ENCODE assay signal across 8 cellular contexts in the genomic region with DNA sequence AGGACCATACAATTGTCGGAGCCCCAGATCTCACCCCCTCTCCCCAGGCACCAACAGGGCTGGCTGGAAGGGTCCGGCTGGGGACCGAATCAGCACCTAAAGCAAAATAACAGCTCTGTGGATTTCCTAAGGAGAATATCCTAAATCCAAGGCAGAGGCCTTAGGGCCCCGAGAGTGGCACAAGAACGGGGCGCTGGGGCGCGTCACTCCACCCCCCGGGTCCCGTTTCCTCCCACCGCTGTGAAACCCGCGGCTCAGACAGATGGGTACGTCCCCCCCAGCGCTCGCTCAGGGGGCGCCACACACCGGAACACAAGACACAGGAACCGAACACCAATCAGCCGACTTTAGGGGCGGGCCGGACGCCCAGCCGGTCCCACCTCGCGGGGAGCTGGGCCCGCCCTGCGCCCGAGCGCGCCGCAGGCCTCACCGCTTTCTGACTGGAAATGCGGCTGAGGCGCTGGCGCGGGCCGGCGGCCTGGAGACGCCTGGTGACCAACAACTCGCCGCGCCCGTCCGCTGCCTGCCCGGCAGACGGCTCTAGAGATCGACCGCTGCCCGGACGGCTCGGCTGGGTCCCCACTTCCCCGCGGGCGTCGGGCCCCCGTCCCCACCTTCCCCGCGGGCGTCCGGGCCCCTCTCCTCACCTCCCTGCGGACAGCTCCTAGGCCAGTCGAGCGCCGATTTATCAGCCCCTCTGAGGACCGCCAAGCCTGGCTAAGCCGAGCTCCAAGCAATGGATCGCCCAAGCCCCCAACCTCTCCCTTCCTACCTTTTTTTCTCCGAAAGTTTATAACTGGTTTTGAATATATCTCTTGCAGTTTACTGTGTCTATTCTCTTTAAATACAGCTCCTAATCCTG. TPM values are rescaled to one million over a fixed set of nuclear protein-coding genes. Genes with fewer than 3 reads are reported as not detected.
A peak's percentile ranks its signal among the peaks of the same experiment; 100 is the strongest.
DNase-seq lines count a peak whose midpoint lies in the region; FAIRE-seq and TF ChIP-seq lines count a peak whose summit lies in the region.

A gene with protein sequence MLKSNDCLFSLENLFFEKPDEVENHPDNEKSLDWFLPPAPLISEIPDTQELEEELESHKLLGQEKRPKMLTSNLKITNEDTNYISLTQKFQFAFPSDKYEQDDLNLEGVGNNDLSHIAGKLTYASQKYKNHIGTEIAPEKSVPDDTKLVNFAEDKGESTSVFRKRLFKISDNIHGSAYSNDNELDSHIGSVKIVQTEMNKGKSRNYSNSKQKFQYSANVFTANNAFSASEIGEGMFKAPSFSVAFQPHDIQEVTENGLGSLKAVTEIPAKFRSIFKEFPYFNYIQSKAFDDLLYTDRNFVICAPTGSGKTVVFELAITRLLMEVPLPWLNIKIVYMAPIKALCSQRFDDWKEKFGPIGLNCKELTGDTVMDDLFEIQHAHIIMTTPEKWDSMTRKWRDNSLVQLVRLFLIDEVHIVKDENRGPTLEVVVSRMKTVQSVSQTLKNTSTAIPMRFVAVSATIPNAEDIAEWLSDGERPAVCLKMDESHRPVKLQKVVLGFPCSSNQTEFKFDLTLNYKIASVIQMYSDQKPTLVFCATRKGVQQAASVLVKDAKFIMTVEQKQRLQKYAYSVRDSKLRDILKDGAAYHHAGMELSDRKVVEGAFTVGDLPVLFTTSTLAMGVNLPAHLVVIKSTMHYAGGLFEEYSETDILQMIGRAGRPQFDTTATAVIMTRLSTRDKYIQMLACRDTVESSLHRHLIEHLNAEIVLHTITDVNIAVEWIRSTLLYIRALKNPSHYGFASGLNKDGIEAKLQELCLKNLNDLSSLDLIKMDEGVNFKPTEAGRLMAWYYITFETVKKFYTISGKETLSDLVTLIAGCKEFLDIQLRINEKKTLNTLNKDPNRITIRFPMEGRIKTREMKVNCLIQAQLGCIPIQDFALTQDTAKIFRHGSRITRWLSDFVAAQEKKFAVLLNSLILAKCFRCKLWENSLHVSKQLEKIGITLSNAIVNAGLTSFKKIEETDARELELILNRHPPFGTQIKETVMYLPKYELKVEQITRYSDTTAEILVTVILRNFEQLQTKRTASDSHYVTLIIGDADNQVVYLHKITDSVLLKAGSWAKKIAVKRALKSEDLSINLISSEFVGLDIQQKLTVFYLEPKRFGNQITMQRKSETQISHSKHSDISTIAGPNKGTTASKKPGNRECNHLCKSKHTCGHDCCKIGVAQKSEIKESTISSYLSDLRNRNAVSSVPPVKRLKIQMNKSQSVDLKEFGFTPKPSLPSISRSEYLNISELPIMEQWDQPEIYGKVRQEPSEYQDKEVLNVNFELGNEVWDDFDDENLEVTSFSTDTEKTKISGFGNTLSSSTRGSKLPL (N-terminal part only) (minus strand): TSS at position 687 of the 862 bp plus-strand sequence. CDS start 3,755 bp downstream, outside the sequence.

- peak; percentile 9 for TF ChIP-seq CTCF in D721Med (IDR thresholded peaks at IDR 0.05; ENCODE audit: insufficient read depth, missing control alignments)
- no peak for TF ChIP-seq CTCF in GM20000 (IDR thresholded peaks at IDR 0.05; ENCODE audit: extremely low read depth, missing control alignments)
- TF ChIP-seq CTCF in OCI-LY3 (IDR thresholded peaks at IDR 0.05; ENCODE audit: low read depth, low read length), result 0 out of 2 replicates have a peak, but pooled peaks have one; percentile 14
- TF ChIP-seq CTCF in glutamatergic neuron (IDR thresholded peaks at IDR 0.05; ENCODE audit: partially characterized antibody, unreplicated experiment), result no peak
- TF ChIP-seq CTCF in osteoblast (IDR thresholded peaks at IDR 0.05; ENCODE audit: extremely low read depth, low read depth, low read length), result no peak
- peak in 1 of 6 experiments; percentile 16 for TF ChIP-seq CTCF in thyroid gland (IDR thresholded peaks at IDR 0.05)

- H3K4me1 ChIP-seq in OCI-LY3 (ENCODE audit: low read length) (peaks cover 23% of the 10 kb centered on the region), osteoblast (ENCODE audit: insufficient read depth, low read length) (peaks cover 4% of the 10 kb centered on the region), thyroid gland (peaks cover 0 to 3% of the 10 kb centered on the region in 2 donors)

- H3K27me3 ChIP-seq in OCI-LY3 (ENCODE audit: low read depth, low read length) (no peaks in the 10 kb centered on the region), osteoblast (ENCODE audit: insufficient read depth, low read length) (peaks cover 4% of the 10 kb centered on the region), thyroid gland (no peaks in the 10 kb centered on the region)

- TF ChIP-seq POLR2A in thyroid gland (IDR thresholded peaks at IDR 0.05), result peak in 1 of 2 donors; percentile 86

- H2AFZ ChIP-seq in OCI-LY3 (ENCODE audit: low read depth, low read length) (peak within 1 kb of the TSS; percentile 96), osteoblast (ENCODE audit: low read length) (peak within 1 kb of the TSS; percentile 91)

- no peak within 1 kb of the TSS for H3K27ac Mint-ChIP-seq in activated naive CD4-positive, alpha-beta T cell treated with anti-CD3 and anti-CD28 coated beads for 36 hours
- H3K27ac Mint-ChIP-seq in glutamatergic neuron (ENCODE audit: unreplicated experiment), result peak within 1 kb of the TSS; percentile 94

- H3K27me3 Mint-ChIP-seq in activated naive CD4-positive, alpha-beta T cell treated with anti-CD3 and anti-CD28 coated beads for 36 hours (ENCODE audit: low read depth), result peaks cover 42% of the 10 kb centered on the region
- H3K27me3 Mint-ChIP-seq in glutamatergic neuron (ENCODE audit: unreplicated experiment), result peaks cover 2% of the 10 kb centered on the region

- peaks cover 2% of the 10 kb centered on the region for H3K4me1 Mint-ChIP-seq in activated naive CD4-positive, alpha-beta T cell treated with anti-CD3 and anti-CD28 coated beads for 36 hours (ENCODE audit: low read depth)
- H3K4me1 Mint-ChIP-seq in glutamatergic neuron (ENCODE audit: low read depth, unreplicated experiment), result no peaks in the 10 kb centered on the region

- no peaks in the 10 kb centered on the region for H3K36me3 ChIP-seq in OCI-LY3 (replicated peaks; ENCODE audit: low read depth, low read length)
- H3K36me3 ChIP-seq in osteoblast (ENCODE audit: insufficient read depth, low read length), result no peaks in the 10 kb centered on the region
- no peaks in the 10 kb centered on the region for H3K36me3 ChIP-seq in thyroid gland

- H4K20me1 ChIP-seq in OCI-LY3 (ENCODE audit: insufficient read depth, low read length) (no peaks in the 10 kb centered on the region), osteoblast (ENCODE audit: insufficient read depth, low read length) (no peaks in the 10 kb centered on the region)

- peak within 1 kb of the TSS; percentile 72 for H3K4me3 Mint-ChIP-seq in activated naive CD4-positive, alpha-beta T cell treated with anti-CD3 and anti-CD28 coated beads for 36 hours
- peak within 1 kb of the TSS; percentile 90 for H3K4me3 Mint-ChIP-seq in glutamatergic neuron (ENCODE audit: unreplicated experiment)

- H3K27ac ChIP-seq in OCI-LY3 (ENCODE audit: low read length) (peak within 1 kb of the TSS; percentile 55), osteoblast (ENCODE audit: low read depth, low read length) (no peak within 1 kb of the TSS), thyroid gland (peak within 1 kb of the TSS; percentile 74 to 86 (median 75))

- H3K9me3 ChIP-seq in OCI-LY3 (ENCODE audit: insufficient read depth, low read length), result no peaks in the 10 kb centered on the region
- H3K9me3 ChIP-seq in osteoblast (ENCODE audit: low read depth, low read length), result no peaks in the 10 kb centered on the region
- H3K9me3 ChIP-seq in thyroid gland, result no peaks in the 10 kb centered on the region

- FAIRE-seq in D721Med (lab: Jason Lieb, UNC), result no peak

- intact Hi-C loops in activated naive CD4-positive, alpha-beta T cell treated with anti-CD3 and anti-CD28 coated beads for 36 hours (cut with micrococcal nuclease), result loop anchor here (5.0 to 10.0 kb wide), 3 partner anchors 100 to 682 kb away; a partner anchor contains a TSS
- intact Hi-C loops in thyroid gland (cut with DNase I), result loop anchor here (10.0 kb wide), 1 partner anchor 120 kb away; no protein-coding TSS in a partner anchor

- peak within 1 kb of the TSS; percentile 93 for H3K4me3 ChIP-seq in OCI-LY3 (ENCODE audit: low read length)
- H3K4me3 ChIP-seq in osteoblast (ENCODE audit: insufficient read depth, low read length), result peak within 1 kb of the TSS; percentile 78
- H3K4me3 ChIP-seq in thyroid gland (replicated peaks in 1 of 3), result peak within 1 kb of the TSS; percentile 14 to 81 (median 47)

- 1 to 2% methylated on average over 38 to 60 of the region's 69 CpGs for WGBS in thyroid gland, 2 donors

- H3K4me2 ChIP-seq in OCI-LY3 (ENCODE audit: low read length) (peak within 1 kb of the TSS; percentile 88), osteoblast (ENCODE audit: insufficient read depth, low read length) (peak within 1 kb of the TSS; percentile 88)

- CTCF ChIA-PET in activated naive CD4-positive, alpha-beta T cell treated with anti-CD3 and anti-CD28 coated beads for 36 hours (lab: Charles Lee), result interaction anchor here (1.2 to 1.3 kb wide), 2 partner anchors 13 to 238 kb away, joined by 3 to 6 read pairs; no protein-coding TSS in a partner anchor

- H3K36me3 Mint-ChIP-seq in activated naive CD4-positive, alpha-beta T cell treated with anti-CD3 and anti-CD28 coated beads for 36 hours (ENCODE audit: low read depth), result no peaks in the 10 kb centered on the region
- H3K36me3 Mint-ChIP-seq in glutamatergic neuron (ENCODE audit: unreplicated experiment), result no peaks in the 10 kb centered on the region

- H3K9me3 Mint-ChIP-seq in activated naive CD4-positive, alpha-beta T cell treated with anti-CD3 and anti-CD28 coated beads for 36 hours, result no peaks in the 10 kb centered on the region
- H3K9me3 Mint-ChIP-seq in glutamatergic neuron (ENCODE audit: unreplicated experiment), result peaks cover 2% of the 10 kb centered on the region

- H3K79me2 ChIP-seq in OCI-LY3 (ENCODE audit: low read length) (no peaks in the 10 kb centered on the region), osteoblast (ENCODE audit: insufficient read depth, low read length) (no peaks in the 10 kb centered on the region)

- DNase-seq in D721Med (ENCODE audit: insufficient read length, low spot score), result peak; percentile 39
- peak; percentile 78 for DNase-seq in GM20000 (ENCODE audit: low spot score)
- DNase-seq in HK-2 (ENCODE audit: unreplicated experiment), result peak; percentile 80
- peak; percentile 63 for DNase-seq in activated naive CD4-positive, alpha-beta T cell treated with anti-CD3 and anti-CD28 coated beads for 36 hours
- DNase-seq in glutamatergic neuron, result peak; percentile 89
- peak; percentile 88 for DNase-seq in osteoblast (ENCODE audit: insufficient read length, low spot score, missing footprints)
- peak; percentile 87 to 89 for DNase-seq in thyroid gland

- H3K9ac ChIP-seq in OCI-LY3 (ENCODE audit: low read length), result peak within 1 kb of the TSS; percentile 87

RNA-seq across cellular contexts. Expression of the gene that starts here (rescaled TPM):
- total RNA-seq in activated naive CD4-positive, alpha-beta T cell treated with anti-CD3 and anti-CD28 coated beads for 36 hours, result not detected
- 10.2 TPM for total RNA-seq in glutamatergic neuron (ENCODE audit: unreplicated experiment)
- 0.29 and 0.36 TPM in 2 replicates for total RNA-seq in osteoblast
- 10 to 100 TPM in 1 of 4 donors, 1 to 10 TPM in 3; 4.9 to 12.1 (median 8.1) TPM for total RNA-seq in thyroid gland

Comparison
In these comparisons a context has a peak if more than half of its experiments do, and no peak if none do; other contexts are left out.
1. Peak in DNase-seq in activated naive CD4-positive, alpha-beta T cell treated with anti-CD3 and anti-CD28 coated beads for 36 hours; RNA of the gene not detected or under 1 TPM.
2. Peak in DNase-seq, H3K4me3 ChIP-seq and H3K4me2 ChIP-seq in osteoblast; RNA of the gene not detected or under 1 TPM.
3. DNase-seq: peak in every context shown above with its lines; median percentile 89 in glutamatergic neuron; 88 in osteoblast; 88 in thyroid gland; 80 in HK-2; 78 in GM20000; 63 in activated naive CD4-positive, alpha-beta T cell treated with anti-CD3 and anti-CD28 coated beads for 36 hours; 39 in D721Med.
4. CTCF ChIP-seq: peak in D721Med (single experiment) and OCI-LY3 (single experiment); none in GM20000 (single experiment), glutamatergic neuron (single experiment) and osteoblast (single experiment).
5. Peak in every context shown above with its lines, with median percentiles within 50 percentile points of each other: H3K4me3 ChIP-seq.